Comparison of ENCODE assay signal across 1 cellular context in the genomic region with DNA sequence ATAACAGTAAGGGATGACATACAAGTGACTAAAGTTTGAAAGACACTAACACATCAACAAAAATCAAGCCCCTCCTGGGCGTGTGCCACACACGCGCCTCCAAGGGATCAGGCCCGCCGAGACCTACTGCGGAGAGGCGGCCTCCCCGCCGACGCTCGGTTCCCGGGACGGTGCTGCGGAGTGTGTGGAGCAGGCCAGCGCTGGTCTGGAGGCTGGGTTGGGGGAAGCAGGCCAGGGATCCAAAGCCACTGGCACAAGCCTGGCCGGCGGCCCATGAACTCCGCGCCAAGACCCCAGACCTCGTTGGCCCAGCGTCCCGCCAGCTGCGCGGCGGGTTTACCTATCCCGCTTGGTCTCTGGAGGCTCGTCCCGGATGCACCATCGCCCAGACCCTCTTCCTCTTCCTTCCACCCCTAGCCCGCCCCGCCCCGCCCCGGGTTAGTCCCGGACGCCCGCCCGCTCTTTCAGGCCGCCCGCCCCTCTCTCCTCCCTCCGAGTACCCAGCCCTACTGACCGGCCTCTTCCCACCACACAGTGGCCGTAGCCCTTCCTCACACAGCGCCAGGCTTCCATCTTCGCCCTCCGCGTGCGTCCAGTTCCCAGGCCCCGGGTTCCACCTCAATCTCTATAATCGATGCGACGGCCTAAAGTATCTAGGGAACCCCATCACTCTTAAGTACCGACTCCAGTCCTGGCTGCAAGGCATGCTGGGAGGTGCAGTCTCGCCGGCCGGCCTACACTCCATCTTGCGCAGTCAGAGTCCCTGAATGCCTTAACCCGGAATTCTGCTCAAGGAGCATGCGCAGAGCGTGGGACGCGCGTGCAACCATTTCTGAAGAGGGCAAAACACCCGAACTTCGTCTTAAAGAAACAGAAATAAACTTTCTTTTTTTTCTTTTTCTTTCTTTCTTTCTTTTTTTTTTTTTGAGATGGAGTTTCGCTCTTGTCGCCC.
TF ChIP-seq lines count a peak whose summit lies in the region.

A gene with protein sequence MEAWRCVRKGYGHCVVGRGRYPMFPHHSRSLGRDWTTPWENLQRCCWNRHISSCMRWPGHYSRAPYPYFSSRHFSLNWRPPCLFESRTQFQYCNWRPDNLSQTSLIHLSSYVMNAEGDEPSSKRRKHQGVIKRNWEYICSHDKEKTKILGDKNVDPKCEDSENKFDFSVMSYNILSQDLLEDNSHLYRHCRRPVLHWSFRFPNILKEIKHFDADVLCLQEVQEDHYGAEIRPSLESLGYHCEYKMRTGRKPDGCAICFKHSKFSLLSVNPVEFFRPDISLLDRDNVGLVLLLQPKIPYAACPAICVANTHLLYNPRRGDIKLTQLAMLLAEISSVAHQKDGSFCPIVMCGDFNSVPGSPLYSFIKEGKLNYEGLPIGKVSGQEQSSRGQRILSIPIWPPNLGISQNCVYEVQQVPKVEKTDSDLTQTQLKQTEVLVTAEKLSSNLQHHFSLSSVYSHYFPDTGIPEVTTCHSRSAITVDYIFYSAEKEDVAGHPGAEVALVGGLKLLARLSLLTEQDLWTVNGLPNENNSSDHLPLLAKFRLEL (minus strand): TSS at position 769 of the 952 bp plus-strand sequence. CDS start 196 bp downstream, at position 573.

TF ChIP-seq in K562, 482 proteins besides CTCF, POLR2A, EP300 and RAD21 (continued from another document):
- TF ChIP-seq, protein P1, sequence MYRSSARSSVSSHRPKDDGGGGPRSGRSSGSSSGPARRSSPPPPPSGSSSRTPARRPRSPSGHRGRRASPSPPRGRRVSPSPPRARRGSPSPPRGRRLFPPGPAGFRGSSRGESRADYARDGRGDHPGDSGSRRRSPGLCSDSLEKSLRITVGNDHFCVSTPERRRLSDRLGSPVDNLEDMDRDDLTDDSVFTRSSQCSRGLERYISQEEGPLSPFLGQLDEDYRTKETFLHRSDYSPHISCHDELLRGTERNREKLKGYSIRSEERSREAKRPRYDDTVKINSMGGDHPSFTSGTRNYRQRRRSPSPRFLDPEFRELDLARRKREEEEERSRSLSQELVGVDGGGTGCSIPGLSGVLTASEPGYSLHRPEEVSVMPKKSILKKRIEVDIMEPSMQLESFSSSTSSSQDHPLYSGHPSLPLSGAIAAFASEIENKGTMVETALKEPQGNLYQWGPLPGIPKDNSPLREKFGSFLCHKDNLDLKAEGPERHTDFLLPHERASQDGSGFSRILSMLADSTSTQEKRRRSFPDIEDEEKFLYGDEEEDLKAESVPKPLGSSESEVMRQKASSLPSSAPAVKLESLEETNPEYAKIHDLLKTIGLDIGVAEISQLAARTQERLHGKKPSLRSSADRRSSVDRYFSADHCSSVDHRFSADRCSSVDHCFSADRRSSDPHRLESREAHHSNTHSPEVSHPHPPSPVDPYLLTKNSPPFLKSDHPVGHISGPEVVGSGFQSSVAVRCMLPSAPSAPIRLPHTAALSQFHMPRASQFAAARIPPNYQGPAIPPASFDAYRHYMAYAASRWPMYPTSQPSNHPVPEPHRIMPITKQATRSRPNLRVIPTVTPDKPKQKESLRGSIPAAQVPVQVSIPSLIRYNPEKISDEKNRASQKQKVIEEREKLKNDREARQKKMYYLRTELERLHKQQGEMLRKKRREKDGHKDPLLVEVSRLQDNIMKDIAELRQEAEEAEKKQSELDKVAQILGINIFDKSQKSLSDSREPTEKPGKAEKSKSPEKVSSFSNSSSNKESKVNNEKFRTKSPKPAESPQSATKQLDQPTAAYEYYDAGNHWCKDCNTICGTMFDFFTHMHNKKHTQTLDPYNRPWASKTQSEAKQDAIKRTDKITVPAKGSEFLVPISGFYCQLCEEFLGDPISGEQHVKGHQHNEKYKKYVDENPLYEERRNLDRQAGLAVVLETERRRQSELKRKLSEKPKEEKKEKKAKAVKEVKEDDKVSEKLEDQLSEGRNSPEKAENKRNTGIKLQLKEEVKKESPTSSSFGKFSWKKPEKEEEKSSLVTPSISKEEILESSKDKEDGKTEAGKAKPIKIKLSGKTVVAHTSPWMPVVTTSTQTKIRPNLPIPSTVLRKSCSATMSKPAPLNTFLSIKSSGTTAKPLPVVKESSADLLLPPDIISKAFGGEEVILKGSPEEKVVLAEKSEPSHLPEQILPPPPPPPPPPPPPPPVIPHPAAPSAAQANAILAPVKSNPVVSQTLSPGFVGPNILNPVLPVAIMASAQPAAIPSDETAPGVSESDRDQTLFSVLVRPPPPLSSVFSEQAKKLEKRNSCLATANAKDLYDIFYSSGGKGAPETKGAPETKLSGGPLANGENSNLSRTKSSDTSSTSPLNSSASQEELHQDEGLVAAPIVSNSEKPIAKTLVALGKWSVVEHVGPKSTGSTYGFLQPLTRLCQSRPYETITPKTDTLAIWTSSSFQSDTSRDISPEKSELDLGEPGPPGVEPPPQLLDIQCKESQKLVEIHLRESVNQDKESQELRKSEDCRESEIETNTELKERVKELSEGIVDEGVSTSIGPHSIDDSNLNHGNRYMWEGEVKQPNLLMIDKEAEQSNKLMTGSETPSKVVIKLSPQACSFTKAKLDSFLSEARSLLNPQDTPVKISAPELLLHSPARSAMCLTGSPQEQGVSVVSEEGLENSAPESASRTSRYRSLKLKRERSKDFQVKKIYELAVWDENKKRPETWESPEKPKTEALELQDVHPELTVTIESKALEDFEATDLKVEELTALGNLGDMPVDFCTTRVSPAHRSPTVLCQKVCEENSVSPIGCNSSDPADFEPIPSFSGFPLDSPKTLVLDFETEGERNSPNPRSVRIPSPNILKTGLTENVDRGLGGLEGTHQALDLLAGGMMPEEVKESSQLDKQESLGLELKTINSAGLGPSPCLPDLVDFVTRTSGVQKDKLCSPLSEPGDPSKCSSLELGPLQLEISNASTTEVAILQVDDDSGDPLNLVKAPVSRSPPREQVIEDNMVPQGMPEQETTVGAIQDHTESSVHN (IDR thresholded peaks at IDR 0.05; ENCODE audit: borderline replicate concordance in 1 of 2, low read depth in 1 of 2), result no peak
- peak; percentile 39 for TF ChIP-seq BHLHE40 (IDR thresholded peaks at IDR 0.05; ENCODE audit: low read length)
- no peak for TF ChIP-seq ZEB2 (IDR thresholded peaks at IDR 0.05)
- TF ChIP-seq MEF2D (tag; conservative IDR thresholded peaks at IDR 0.05; ENCODE audit: low read depth), result no peak
- TF ChIP-seq ZNF24 (IDR thresholded peaks at IDR 0.05), result no peak
- TF ChIP-seq RUNX1 (IDR thresholded peaks at IDR 0.05; ENCODE audit: low read depth), result peak; percentile 60; the same call in 1 of the 2 replicates
- TF ChIP-seq NFE2L1 (tag; IDR thresholded peaks at IDR 0.05; ENCODE audit: borderline replicate concordance, low read depth), result no peak
- TF ChIP-seq ZNF79 (CRISPR knock-in tag; IDR thresholded peaks at IDR 0.05; ENCODE audit: low read depth), result 0 out of 2 replicates have a peak, but pooled peaks have one; percentile 21
- no peak for TF ChIP-seq PYGO2 (tag; IDR thresholded peaks at IDR 0.05)
- TF ChIP-seq PTRF (tag; IDR thresholded peaks at IDR 0.05), result no peak
- no peak for TF ChIP-seq ZC3H4 (CRISPR knock-in tag; IDR thresholded peaks at IDR 0.05; ENCODE audit: borderline replicate concordance)
- TF ChIP-seq, protein P2, sequence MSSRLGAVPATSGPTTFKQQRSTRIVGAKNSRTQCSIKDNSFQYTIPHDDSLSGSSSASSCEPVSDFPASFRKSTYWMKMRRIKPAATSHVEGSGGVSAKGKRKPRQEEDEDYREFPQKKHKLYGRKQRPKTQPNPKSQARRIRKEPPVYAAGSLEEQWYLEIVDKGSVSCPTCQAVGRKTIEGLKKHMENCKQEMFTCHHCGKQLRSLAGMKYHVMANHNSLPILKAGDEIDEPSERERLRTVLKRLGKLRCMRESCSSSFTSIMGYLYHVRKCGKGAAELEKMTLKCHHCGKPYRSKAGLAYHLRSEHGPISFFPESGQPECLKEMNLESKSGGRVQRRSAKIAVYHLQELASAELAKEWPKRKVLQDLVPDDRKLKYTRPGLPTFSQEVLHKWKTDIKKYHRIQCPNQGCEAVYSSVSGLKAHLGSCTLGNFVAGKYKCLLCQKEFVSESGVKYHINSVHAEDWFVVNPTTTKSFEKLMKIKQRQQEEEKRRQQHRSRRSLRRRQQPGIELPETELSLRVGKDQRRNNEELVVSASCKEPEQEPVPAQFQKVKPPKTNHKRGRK (tag; IDR thresholded peaks at IDR 0.05), result no peak
- TF ChIP-seq LARP7 (IDR thresholded peaks at IDR 0.05), result no peak
- no peak for TF ChIP-seq FOXA1 (IDR thresholded peaks at IDR 0.05; ENCODE audit: borderline replicate concordance)
- TF ChIP-seq KDM2B (CRISPR knock-in tag; IDR thresholded peaks at IDR 0.05), result peak; percentile 86; the same call in 1 of the 2 replicates
- TF ChIP-seq ZKSCAN1 (IDR thresholded peaks at IDR 0.05; ENCODE audit: low read depth, low read length), result peak; percentile 47; the same call in 1 of the 2 replicates
